In the genomic region with DNA sequence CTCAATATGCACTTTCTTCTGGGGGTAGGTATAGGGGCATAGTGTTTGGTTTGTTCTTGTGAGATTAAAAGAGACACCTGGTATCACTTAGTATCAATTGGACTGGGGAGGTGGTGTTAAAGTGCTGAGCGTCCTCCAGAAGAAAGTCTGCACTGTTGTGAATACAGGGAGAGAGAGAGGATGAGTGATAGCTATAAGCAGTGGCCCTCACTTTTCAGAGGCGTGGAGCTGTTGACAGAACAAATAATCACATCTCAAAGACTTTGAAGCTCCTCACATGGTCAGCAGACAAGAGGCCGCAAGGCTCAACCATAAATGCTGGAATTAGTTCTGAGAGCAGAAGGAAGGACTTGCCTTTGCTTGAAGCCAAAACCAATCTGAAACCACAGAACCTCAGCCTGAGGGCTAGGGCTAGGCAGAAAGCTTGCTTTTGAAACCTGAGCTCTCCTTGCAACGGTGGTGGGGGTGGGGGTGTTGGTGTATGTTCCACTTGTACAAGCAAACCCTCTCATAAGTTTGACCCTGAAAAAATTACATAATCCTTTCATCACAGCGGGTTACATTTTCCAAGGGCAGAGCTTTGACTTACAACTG, we compare ENCODE assay signal across 1 cellular context.
A peak's percentile ranks its signal among the peaks of the same experiment; 100 is the strongest.
TF ChIP-seq lines count a peak whose summit lies in the region.

No MANE protein-coding gene starts in this region.

TF ChIP-seq in HEK293, 187 proteins besides CTCF, POLR2A, EP300 and RAD21 (continued from another document):
- TF ChIP-seq, protein P1, sequence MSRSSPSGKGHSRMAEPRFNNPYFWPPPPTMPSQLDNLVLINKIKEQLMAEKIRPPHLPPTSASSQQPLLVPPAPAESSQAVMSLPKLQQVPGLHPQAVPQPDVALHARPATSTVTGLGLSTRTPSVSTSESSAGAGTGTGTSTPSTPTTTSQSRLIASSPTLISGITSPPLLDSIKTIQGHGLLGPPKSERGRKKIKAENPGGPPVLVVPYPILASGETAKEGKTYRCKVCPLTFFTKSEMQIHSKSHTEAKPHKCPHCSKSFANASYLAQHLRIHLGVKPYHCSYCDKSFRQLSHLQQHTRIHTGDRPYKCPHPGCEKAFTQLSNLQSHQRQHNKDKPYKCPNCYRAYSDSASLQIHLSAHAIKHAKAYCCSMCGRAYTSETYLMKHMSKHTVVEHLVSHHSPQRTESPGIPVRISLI (tag by site-specific recombination; IDR thresholded peaks at IDR 0.05): no peak
- TF ChIP-seq OSR2 (tag by site-specific recombination; IDR thresholded peaks at IDR 0.05) (no peak; the same call in none of the 2 replicates), SP7 (tag by site-specific recombination; IDR thresholded peaks at IDR 0.05) (peak; percentile 69), FEZF1 (tag by site-specific recombination; IDR thresholded peaks at IDR 0.05) (peak; percentile 63; the same call in 1 of the 2 replicates), KLF16 (tag by site-specific recombination; IDR thresholded peaks at IDR 0.05) (peak; percentile 31; the same call in 1 of the 2 replicates), ZBTB8A (tag by site-specific recombination; IDR thresholded peaks at IDR 0.05) (0 out of 2 replicates have a peak, but pooled peaks have one; percentile 19), TRIM28 (IDR thresholded peaks at IDR 0.05; ENCODE audit: borderline replicate concordance, low read length) (peak; percentile 95), ZNF175 (tag by site-specific recombination; IDR thresholded peaks at IDR 0.05) (no peak), TCF7L2 (IDR thresholded peaks at IDR 0.05; ENCODE audit: borderline replicate concordance, low read depth, low read length) (peak; percentile 96), ZNF610 (tag by site-specific recombination; IDR thresholded peaks at IDR 0.05; ENCODE audit: borderline replicate concordance) (0 out of 2 replicates have a peak, but pooled peaks have one; percentile 17)
- TF ChIP-seq, protein P2, sequence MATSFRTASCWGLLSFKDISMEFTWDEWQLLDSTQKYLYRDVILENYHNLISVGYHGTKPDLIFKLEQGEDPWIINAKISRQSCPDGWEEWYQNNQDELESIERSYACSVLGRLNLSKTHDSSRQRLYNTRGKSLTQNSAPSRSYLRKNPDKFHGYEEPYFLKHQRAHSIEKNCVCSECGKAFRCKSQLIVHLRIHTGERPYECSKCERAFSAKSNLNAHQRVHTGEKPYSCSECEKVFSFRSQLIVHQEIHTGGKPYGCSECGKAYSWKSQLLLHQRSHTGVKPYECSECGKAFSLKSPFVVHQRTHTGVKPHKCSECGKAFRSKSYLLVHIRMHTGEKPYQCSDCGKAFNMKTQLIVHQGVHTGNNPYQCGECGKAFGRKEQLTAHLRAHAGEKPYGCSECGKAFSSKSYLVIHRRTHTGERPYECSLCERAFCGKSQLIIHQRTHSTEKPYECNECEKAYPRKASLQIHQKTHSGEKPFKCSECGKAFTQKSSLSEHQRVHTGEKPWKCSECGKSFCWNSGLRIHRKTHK (tag by site-specific recombination; IDR thresholded peaks at IDR 0.05): no peak
- TF ChIP-seq, protein P3, sequence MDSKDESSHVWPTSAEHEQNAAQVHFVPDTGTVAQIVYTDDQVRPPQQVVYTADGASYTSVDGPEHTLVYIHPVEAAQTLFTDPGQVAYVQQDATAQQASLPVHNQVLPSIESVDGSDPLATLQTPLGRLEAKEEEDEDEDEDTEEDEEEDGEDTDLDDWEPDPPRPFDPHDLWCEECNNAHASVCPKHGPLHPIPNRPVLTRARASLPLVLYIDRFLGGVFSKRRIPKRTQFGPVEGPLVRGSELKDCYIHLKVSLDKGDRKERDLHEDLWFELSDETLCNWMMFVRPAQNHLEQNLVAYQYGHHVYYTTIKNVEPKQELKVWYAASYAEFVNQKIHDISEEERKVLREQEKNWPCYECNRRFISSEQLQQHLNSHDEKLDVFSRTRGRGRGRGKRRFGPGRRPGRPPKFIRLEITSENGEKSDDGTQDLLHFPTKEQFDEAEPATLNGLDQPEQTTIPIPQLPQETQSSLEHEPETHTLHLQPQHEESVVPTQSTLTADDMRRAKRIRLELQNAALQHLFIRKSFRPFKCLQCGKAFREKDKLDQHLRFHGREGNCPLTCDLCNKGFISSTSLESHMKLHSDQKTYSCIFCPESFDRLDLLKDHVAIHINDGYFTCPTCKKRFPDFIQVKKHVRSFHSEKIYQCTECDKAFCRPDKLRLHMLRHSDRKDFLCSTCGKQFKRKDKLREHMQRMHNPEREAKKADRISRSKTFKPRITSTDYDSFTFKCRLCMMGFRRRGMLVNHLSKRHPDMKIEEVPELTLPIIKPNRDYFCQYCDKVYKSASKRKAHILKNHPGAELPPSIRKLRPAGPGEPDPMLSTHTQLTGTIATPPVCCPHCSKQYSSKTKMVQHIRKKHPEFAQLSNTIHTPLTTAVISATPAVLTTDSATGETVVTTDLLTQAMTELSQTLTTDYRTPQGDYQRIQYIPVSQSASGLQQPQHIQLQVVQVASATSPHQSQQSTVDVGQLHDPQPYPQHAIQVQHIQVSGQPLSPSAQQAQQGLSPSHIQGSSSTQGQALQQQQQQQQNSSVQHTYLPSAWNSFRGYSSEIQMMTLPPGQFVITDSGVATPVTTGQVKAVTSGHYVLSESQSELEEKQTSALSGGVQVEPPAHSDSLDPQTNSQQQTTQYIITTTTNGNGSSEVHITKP (tag by site-specific recombination; IDR thresholded peaks at IDR 0.05): peak; percentile 52; the same call in 1 of the 2 replicates
- TF ChIP-seq, protein P4, sequence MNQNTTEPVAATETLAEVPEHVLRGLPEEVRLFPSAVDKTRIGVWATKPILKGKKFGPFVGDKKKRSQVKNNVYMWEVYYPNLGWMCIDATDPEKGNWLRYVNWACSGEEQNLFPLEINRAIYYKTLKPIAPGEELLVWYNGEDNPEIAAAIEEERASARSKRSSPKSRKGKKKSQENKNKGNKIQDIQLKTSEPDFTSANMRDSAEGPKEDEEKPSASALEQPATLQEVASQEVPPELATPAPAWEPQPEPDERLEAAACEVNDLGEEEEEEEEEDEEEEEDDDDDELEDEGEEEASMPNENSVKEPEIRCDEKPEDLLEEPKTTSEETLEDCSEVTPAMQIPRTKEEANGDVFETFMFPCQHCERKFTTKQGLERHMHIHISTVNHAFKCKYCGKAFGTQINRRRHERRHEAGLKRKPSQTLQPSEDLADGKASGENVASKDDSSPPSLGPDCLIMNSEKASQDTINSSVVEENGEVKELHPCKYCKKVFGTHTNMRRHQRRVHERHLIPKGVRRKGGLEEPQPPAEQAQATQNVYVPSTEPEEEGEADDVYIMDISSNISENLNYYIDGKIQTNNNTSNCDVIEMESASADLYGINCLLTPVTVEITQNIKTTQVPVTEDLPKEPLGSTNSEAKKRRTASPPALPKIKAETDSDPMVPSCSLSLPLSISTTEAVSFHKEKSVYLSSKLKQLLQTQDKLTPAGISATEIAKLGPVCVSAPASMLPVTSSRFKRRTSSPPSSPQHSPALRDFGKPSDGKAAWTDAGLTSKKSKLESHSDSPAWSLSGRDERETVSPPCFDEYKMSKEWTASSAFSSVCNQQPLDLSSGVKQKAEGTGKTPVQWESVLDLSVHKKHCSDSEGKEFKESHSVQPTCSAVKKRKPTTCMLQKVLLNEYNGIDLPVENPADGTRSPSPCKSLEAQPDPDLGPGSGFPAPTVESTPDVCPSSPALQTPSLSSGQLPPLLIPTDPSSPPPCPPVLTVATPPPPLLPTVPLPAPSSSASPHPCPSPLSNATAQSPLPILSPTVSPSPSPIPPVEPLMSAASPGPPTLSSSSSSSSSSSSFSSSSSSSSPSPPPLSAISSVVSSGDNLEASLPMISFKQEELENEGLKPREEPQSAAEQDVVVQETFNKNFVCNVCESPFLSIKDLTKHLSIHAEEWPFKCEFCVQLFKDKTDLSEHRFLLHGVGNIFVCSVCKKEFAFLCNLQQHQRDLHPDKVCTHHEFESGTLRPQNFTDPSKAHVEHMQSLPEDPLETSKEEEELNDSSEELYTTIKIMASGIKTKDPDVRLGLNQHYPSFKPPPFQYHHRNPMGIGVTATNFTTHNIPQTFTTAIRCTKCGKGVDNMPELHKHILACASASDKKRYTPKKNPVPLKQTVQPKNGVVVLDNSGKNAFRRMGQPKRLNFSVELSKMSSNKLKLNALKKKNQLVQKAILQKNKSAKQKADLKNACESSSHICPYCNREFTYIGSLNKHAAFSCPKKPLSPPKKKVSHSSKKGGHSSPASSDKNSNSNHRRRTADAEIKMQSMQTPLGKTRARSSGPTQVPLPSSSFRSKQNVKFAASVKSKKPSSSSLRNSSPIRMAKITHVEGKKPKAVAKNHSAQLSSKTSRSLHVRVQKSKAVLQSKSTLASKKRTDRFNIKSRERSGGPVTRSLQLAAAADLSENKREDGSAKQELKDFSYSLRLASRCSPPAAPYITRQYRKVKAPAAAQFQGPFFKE (tag by site-specific recombination; IDR thresholded peaks at IDR 0.05; ENCODE audit: borderline replicate concordance): no peak
- TF ChIP-seq, protein P5, sequence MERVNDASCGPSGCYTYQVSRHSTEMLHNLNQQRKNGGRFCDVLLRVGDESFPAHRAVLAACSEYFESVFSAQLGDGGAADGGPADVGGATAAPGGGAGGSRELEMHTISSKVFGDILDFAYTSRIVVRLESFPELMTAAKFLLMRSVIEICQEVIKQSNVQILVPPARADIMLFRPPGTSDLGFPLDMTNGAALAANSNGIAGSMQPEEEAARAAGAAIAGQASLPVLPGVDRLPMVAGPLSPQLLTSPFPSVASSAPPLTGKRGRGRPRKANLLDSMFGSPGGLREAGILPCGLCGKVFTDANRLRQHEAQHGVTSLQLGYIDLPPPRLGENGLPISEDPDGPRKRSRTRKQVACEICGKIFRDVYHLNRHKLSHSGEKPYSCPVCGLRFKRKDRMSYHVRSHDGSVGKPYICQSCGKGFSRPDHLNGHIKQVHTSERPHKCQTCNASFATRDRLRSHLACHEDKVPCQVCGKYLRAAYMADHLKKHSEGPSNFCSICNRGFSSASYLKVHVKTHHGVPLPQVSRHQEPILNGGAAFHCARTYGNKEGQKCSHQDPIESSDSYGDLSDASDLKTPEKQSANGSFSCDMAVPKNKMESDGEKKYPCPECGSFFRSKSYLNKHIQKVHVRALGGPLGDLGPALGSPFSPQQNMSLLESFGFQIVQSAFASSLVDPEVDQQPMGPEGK (tag by site-specific recombination; IDR thresholded peaks at IDR 0.05): peak; percentile 50; the same call in 1 of the 2 replicates
